Comparison of ENCODE assay signal across 9 cellular contexts in genomic region chr4:23934915-23935314, GRCh38. TPM values are rescaled to one million over a fixed set of nuclear protein-coding genes. Genes with fewer than 3 reads are reported as not detected.
DNase-seq lines count a peak whose midpoint lies in the region; ATAC-seq and TF ChIP-seq lines count a peak whose summit lies in the region.
"Had no signal": no experiment of that assay in that cellular context is flagged by ENCODE, and none has a peak within 500 bp of the region (broad histone marks: within the 10 kb centered on the region; RNA-seq: fewer than 3 reads in every experiment).

No MANE protein-coding gene starts in this region.

- ATAC-seq in HG03025 (IDR thresholded peaks at IDR 0.05; ENCODE audit: low FRiP score, unreplicated experiment): no peak
- ATAC-seq in GM21528 (IDR thresholded peaks at IDR 0.05; ENCODE audit: low FRiP score, unreplicated experiment): no peak
- no peak for ATAC-seq in effector memory CD8-positive, alpha-beta T cell (replicated peaks)

- no peak overlapping the region for H3K27ac Mint-ChIP-seq in effector memory CD8-positive, alpha-beta T cell
- H3K27ac Mint-ChIP-seq: activated naive CD8-positive, alpha-beta T cell had no signal

- H3K36me3 Mint-ChIP-seq in effector memory CD8-positive, alpha-beta T cell (ENCODE audit: insufficient read depth): peaks cover 3% of the 10 kb centered on the region
- H3K36me3 Mint-ChIP-seq: activated naive CD8-positive, alpha-beta T cell had no signal

- no peaks in the 10 kb centered on the region for H3K27me3 Mint-ChIP-seq in effector memory CD8-positive, alpha-beta T cell
- H3K27me3 Mint-ChIP-seq: activated naive CD8-positive, alpha-beta T cell had no signal

- intact Hi-C loops in thyroid gland (cut with DNase I): no loop called here
- intact Hi-C loops in spleen (cut with DNase I; ENCODE audit: low total_unique reads): no loop called here

- no peaks in the 10 kb centered on the region for H3K27me3 ChIP-seq in thyroid gland
- H3K27me3 ChIP-seq in spleen (replicated peaks in 1 of 7): no peaks in the 10 kb centered on the region

- peak overlapping the region in 2 of 3 donors; percentile 40 to 87 for H3K27ac ChIP-seq in thyroid gland
- H3K27ac ChIP-seq in spleen: no peak overlapping the region

- WGBS in thyroid gland, 2 donors: 14 to 27% methylated on average over 3 of the region's 3 CpGs
- WGBS in spleen, 5 donors: 22 to 52% (median 31%) methylated on average over 3 of the region's 3 CpGs

- H3K4me3 ChIP-seq in thyroid gland (replicated peaks in 1 of 3) (no peak overlapping the region), spleen (no peak overlapping the region)

- DNase-seq in HT1080 (ENCODE audit: low read depth): peak; percentile 94
- DNase-seq in brain pericyte (ENCODE audit: low read depth, low spot score): peak; percentile 92
- DNase-seq in iris pigment epithelial cell (ENCODE audit: low read depth): peak; percentile 82
- DNase-seq in thyroid gland: peak; percentile 71 to 83
- DNase-seq in spleen: no peak
- no peak for DNase-seq in effector memory CD8-positive, alpha-beta T cell

- TF ChIP-seq POLR2A in thyroid gland (IDR thresholded peaks at IDR 0.05) (peak in 1 of 2 donors; percentile 32), spleen (IDR thresholded peaks at IDR 0.05) (no peak)

- H3K4me1 Mint-ChIP-seq in effector memory CD8-positive, alpha-beta T cell (ENCODE audit: low read depth in 2 of 2): no peaks in the 10 kb centered on the region

- peaks cover 8 to 12% of the 10 kb centered on the region in 2 donors for H3K9me3 Mint-ChIP-seq in effector memory CD8-positive, alpha-beta T cell

- TF ChIP-seq CTCF in thyroid gland (IDR thresholded peaks at IDR 0.05) (peak in 1 of 6 experiments; percentile 5), spleen (IDR thresholded peaks at IDR 0.05 in 8 of 11, conservative IDR thresholded peaks at IDR 0.05 in 3 of 11) (no peak)

- H3K4me3 Mint-ChIP-seq in effector memory CD8-positive, alpha-beta T cell: no peak overlapping the region
- H3K4me3 Mint-ChIP-seq: activated naive CD8-positive, alpha-beta T cell had no signal

- no peaks in the 10 kb centered on the region for H3K36me3 ChIP-seq in thyroid gland
- H3K36me3 ChIP-seq in spleen: no peaks in the 10 kb centered on the region

- peaks cover 38 to 41% of the 10 kb centered on the region in 2 donors for H3K4me1 ChIP-seq in thyroid gland
- H3K4me1 ChIP-seq in spleen: no peaks in the 10 kb centered on the region

- H3K9me3 ChIP-seq in thyroid gland (no peaks in the 10 kb centered on the region), spleen (no peaks in the 10 kb centered on the region)

RNA-seq across cellular contexts. Expression of gene PPARGC1A, which starts 45.1 kb away (rescaled TPM):
- 1.6 and 2.1 TPM in 2 replicates for total RNA-seq in HT1080 (2014; rRNA removed; shearing (Covaris generic))
- polyA plus RNA-seq in HT1080 (2015; cell fraction: cytosol; rRNA removed): 0.27 and 0.68 TPM in 2 replicates
- 0.54 and 0.75 TPM in 2 replicates for polyA plus RNA-seq in HT1080 (2015; cell fraction: nucleus; rRNA removed)
- 100 to 1,000 TPM in 2 of 4 donors, 10 to 100 TPM in 2; 58.5 to 128 (median 96.2) TPM for total RNA-seq in thyroid gland
- total RNA-seq in spleen: 1 to 10 TPM in 6 of 7 donors, under 1 TPM in 1; 0.88 to 7.3 (median 3.7) TPM
- under 1 TPM; 0.32 to 0.63 (median 0.53) TPM for polyA plus RNA-seq in spleen

Comparison
In these comparisons a context has a peak if more than half of its experiments do, and no peak if none do; other contexts are left out.
1. DNase-seq: peak in HT1080 (single experiment), brain pericyte (single experiment), iris pigment epithelial cell (single experiment) and thyroid gland (2 of 2); none in spleen (single experiment) and effector memory CD8-positive, alpha-beta T cell (0 of 3).
2. H3K27ac ChIP-seq: peak in thyroid gland (2 of 3); none in spleen (0 of 8).
3. RNA of gene PPARGC1A, which starts 45.1 kb away (total RNA-seq): 58.5 to 128 TPM in thyroid gland; 0.88 to 7.3 TPM in spleen and 1.6 to 2.1 TPM in HT1080; every median in the first group is over 4 times any median in the second.